In genomic region chr13:38661276-38661675, GRCh38 we compare ENCODE assay signal across 32 cellular contexts. TPM values are rescaled to one million over a fixed set of nuclear protein-coding genes. Genes with fewer than 3 reads are reported as not detected.
DNase-seq lines count a peak whose midpoint lies in the region; ATAC-seq and TF ChIP-seq lines count a peak whose summit lies in the region.
"Had no signal": no experiment of that assay in that cellular context is flagged by ENCODE, and none has a peak within 500 bp of the region (broad histone marks: within the 10 kb centered on the region; RNA-seq: fewer than 3 reads in every experiment).

No MANE protein-coding gene starts in this region.

- no peak overlapping the region for H3K23ac ChIP-seq in neuronal stem cell (ENCODE audit: low read depth, low read length, poor library complexity)

- WGBS in adrenal gland, 4 donors: 42 to 95% (median 49%) methylated on average over 1 of the region's 1 CpG
- no CpG with 5 or more reads among the region's 1 CpG for WGBS in neuronal stem cell (ENCODE audit: extremely low coverage in 2 of 2, insufficient read length in 2 of 2, insufficient replicate concordance in 1 of 2), 2 donors

- no peak overlapping the region for H2BK5ac ChIP-seq in neuronal stem cell (ENCODE audit: low read length)

- H3K4me1 ChIP-seq in adrenal gland (replicated peaks in 1 of 2): peaks cover 6 to 34% of the 10 kb centered on the region in 2 donors
- H3K4me1 ChIP-seq in neuronal stem cell (ENCODE audit: control insufficient read depth in 2 of 2, insufficient read depth in 1 of 2, low read depth in 1 of 2, low read length in 2 of 2): peaks cover 0 to 19% of the 10 kb centered on the region in 2 donors
- H3K4me1 ChIP-seq: lower lobe of right lung, parathyroid adenoma had no signal

- H4K91ac ChIP-seq in neuronal stem cell (ENCODE audit: low read depth, low read length, poor library complexity): no peak overlapping the region

- no peak overlapping the region for H3K14ac ChIP-seq in neuronal stem cell (ENCODE audit: low read length)

- H4K8ac ChIP-seq in neuronal stem cell (ENCODE audit: low read depth, low read length): no peak overlapping the region

- peak overlapping the region; percentile 49 for H2AFZ ChIP-seq in neuronal stem cell (ENCODE audit: low read length)
- H2AFZ ChIP-seq: GM23338, hepatocyte, parathyroid adenoma had no signal

- no peak for ATAC-seq in GM21367 (IDR thresholded peaks at IDR 0.05; ENCODE audit: unreplicated experiment)
- ATAC-seq: activated CD4-positive, alpha-beta T cell treated with anti-CD3 and anti-CD28 coated beads for 36 hours; gastroesophageal sphincter; GM23338; lower lobe of right lung; mucosa of descending colon; natural killer cell treated with Interleukin-12 subunit alpha and Interleukin-12 subunit beta and Interleukin-15 and Interleukin-18, amount 100 ng/mL, for 72 hours had no signal

- no peak for TF ChIP-seq CTCF in adrenal gland (IDR thresholded peaks at IDR 0.05)
- no peak for TF ChIP-seq CTCF in fibroblast of the aortic adventitia (IDR thresholded peaks at IDR 0.05; ENCODE audit: insufficient read depth, low read length)

- H3K9me3 ChIP-seq in adrenal gland (replicated peaks in 1 of 3) (no peaks in the 10 kb centered on the region), neuronal stem cell (replicated peaks in 1 of 2; ENCODE audit: control insufficient read depth in 2 of 2, insufficient read depth in 1 of 2, low read depth in 1 of 2, low read length in 2 of 2) (no peaks in the 10 kb centered on the region)
- H3K9me3 ChIP-seq: gastroesophageal sphincter, lower lobe of right lung, mucosa of descending colon, thoracic aorta had no signal

- H2BK120ac ChIP-seq in neuronal stem cell (ENCODE audit: low read depth, low read length): no peak overlapping the region

- H2BK12ac ChIP-seq in neuronal stem cell (ENCODE audit: low read length): no peak overlapping the region

- H3K4ac ChIP-seq in neuronal stem cell (ENCODE audit: low read length): no peak overlapping the region

- H3K9ac ChIP-seq in neuronal stem cell (ENCODE audit: low read depth, low read length, poor library complexity): no peak overlapping the region
- H3K9ac ChIP-seq: parathyroid adenoma had no signal

- H3K4me2 ChIP-seq in neuronal stem cell (ENCODE audit: insufficient read depth, low read length, poor library complexity, severe bottlenecking): no peak overlapping the region
- H3K4me2 ChIP-seq: GM23338 had no signal

- DNase-seq in NCI-H1105 treated with DMSO at 0.1 percent for 48 hours (lab: John Stamatoyannopoulos, UW) (peak; percentile 23), NCI-H1105 (lab: John Stamatoyannopoulos, UW) (no peak), adrenal gland (peak in 6 of 7 donors; percentile 20 to 75 (median 30)), fibroblast of the aortic adventitia (ENCODE audit: low read depth) (peak; percentile 22), neuronal stem cell (ENCODE audit: low spot score) (no peak), T-helper 2 cell (no peak), SHP77 treated with DMSO at 0.1 percent for 48 hours (lab: John Stamatoyannopoulos, UW) (no peak)
- DNase-seq: activated CD4-positive, alpha-beta T cell treated with anti-CD3 and anti-CD28 coated beads for 36 hours; activated T-cell treated with anti-CD3 and anti-CD28 coated beads for 4 hours; Calu3; cortex of kidney; DND-41; effector memory CD4-positive, alpha-beta T cell; erythroblast; IMR-90; lower lobe of right lung; mucosa of descending colon; NCI-H1694 treated with DMSO at 0.1 percent for 48 hours; retina; SIG-M5; T-helper 9 cell had no signal

- H3K27me3 ChIP-seq in adrenal gland (no peaks in the 10 kb centered on the region), neuronal stem cell (ENCODE audit: control insufficient read depth in 3 of 3, insufficient read depth in 3 of 3, low read depth in 1 of 3, low read length in 3 of 3) (no peaks in the 10 kb centered on the region)
- H3K27me3 ChIP-seq: gastroesophageal sphincter, hepatocyte had no signal

- H3K36me3 ChIP-seq in adrenal gland (replicated peaks in 1 of 2) (no peaks in the 10 kb centered on the region), neuronal stem cell (replicated peaks in 1 of 2; ENCODE audit: control insufficient read depth in 2 of 2, insufficient read depth in 2 of 2, low read length in 2 of 2) (no peaks in the 10 kb centered on the region)
- H3K36me3 ChIP-seq: gastroesophageal sphincter, lower lobe of right lung, thoracic aorta had no signal

- H2BK15ac ChIP-seq in neuronal stem cell (ENCODE audit: low read length): no peak overlapping the region

- H3K18ac ChIP-seq in neuronal stem cell (ENCODE audit: low read length): no peak overlapping the region

- H3K4me3 ChIP-seq in adrenal gland: no peak overlapping the region
- no peak overlapping the region for H3K4me3 ChIP-seq in fibroblast of the aortic adventitia (ENCODE audit: low read depth, low read length)
- no peak overlapping the region for H3K4me3 ChIP-seq in neuronal stem cell (ENCODE audit: low read length in 2 of 2)
- H3K4me3 ChIP-seq: gastroesophageal sphincter, GM23338, hepatocyte, lower lobe of right lung, mucosa of descending colon, skin epidermis, thoracic aorta had no signal

- H3K27ac ChIP-seq in adrenal gland (no peak overlapping the region), neuronal stem cell (replicated peaks; ENCODE audit: low read length) (no peak overlapping the region)
- H3K27ac ChIP-seq: 22Rv1, gastroesophageal sphincter, hepatocyte, lower lobe of right lung, parathyroid adenoma, skin epidermis, thoracic aorta, VCaP had no signal

- no peaks in the 10 kb centered on the region for H3K79me1 ChIP-seq in neuronal stem cell (ENCODE audit: low read depth, low read length)

- H2AK5ac ChIP-seq in neuronal stem cell (ENCODE audit: low read depth, low read length): no peak overlapping the region

- TF ChIP-seq POLR2A in adrenal gland (IDR thresholded peaks at IDR 0.05): no peak

- intact Hi-C loops in adrenal gland (cut with DNase I): no loop called here

RNA-seq across cellular contexts. Expression of gene FREM2, which starts 25.6 kb away (rescaled TPM):
- 1 to 10 TPM in 2 of 8 donors, under 1 TPM in 6; 0.11 to 5.9 (median 0.58) TPM for total RNA-seq in adrenal gland
- 1 to 10 TPM in 1 of 3 donors, under 1 TPM in 2; 0.10 to 2.0 (median 0.16) TPM for polyA plus RNA-seq in adrenal gland
- total RNA-seq in fibroblast of the aortic adventitia (ENCODE audit: low replicate concordance): not detected in 2 replicates
- 3.8 TPM for polyA plus RNA-seq in neuronal stem cell (2013, experiment 1 of 2)
- 3.6 TPM for polyA plus RNA-seq in neuronal stem cell (2013, experiment 2 of 2)
- total RNA-seq: activated CD4-positive, alpha-beta T cell treated with anti-CD3 and anti-CD28 coated beads for 36 hours; IMR-90; natural killer cell treated with Interleukin-12 subunit alpha and Interleukin-12 subunit beta and Interleukin-15 and Interleukin-18, amount 100 ng/mL, for 72 hours had no signal
- polyA plus RNA-seq: CD14-positive monocyte, IMR-90 had no signal

Comparison
In these comparisons a context has a peak if more than half of its experiments do, and no peak if none do; other contexts are left out.
1. DNase-seq: peak in NCI-H1105 treated with DMSO at 0.1 percent for 48 hours (single experiment), adrenal gland (6 of 7) and fibroblast of the aortic adventitia (single experiment); none in NCI-H1105 (single experiment), neuronal stem cell (single experiment), T-helper 2 cell (0 of 5) and SHP77 treated with DMSO at 0.1 percent for 48 hours (single experiment).